Comparison of ENCODE assay signal across 13 cellular contexts in the genomic region with DNA sequence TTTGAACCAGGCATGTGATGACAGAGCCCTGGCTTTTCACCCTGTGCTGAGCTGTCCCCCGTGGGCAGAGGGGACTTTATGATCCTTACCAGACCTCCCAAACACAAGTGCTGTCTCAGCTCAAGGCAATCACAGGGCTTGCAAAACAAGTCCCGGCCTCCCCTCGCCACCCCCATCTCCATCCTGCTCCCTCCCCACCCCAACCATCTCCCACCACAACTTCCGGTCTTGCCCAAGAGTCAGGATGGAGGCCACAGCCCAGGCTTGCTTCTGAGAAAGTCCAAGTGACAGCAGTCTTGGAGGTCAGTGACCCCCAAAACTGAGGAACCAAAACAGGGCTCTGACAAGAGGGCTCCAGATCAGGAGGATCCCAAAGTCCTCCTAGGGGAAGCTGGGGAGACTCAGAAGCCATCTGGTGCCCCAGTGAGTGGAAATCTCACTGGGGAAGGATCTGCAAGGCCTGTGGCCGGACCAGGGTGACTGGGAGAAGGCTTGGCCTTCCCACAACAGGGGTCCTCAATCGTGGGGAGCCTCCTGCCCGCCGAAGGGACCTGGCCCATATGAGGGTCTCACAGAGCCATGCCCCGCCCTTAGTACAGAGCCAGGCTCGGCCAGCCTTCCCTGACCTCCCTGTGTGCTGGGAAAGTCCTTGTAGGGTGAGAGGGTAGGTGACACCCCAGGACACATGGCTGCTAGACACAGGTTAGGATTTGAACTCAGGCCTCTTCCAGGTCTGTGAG. TPM values are rescaled to one million over a fixed set of nuclear protein-coding genes. Genes with fewer than 3 reads are reported as not detected.
DNase-seq lines count a peak whose midpoint lies in the region; ATAC-seq, FAIRE-seq and TF ChIP-seq lines count a peak whose summit lies in the region.
"Had no signal": no experiment of that assay in that cellular context is flagged by ENCODE, and none has a peak within 500 bp of the region (broad histone marks: within the 10 kb centered on the region; RNA-seq: fewer than 3 reads in every experiment).

No MANE protein-coding gene starts in this region.

- H3K4me1 ChIP-seq in Peyer's patch: peaks cover 0 to 12% (median 5%) of the 10 kb centered on the region in 4 donors
- H3K4me1 ChIP-seq in heart right ventricle: peaks cover 0 to 54% (median 7%) of the 10 kb centered on the region in 9 donors
- peaks cover 27 to 33% of the 10 kb centered on the region in 2 experiments for H3K4me1 ChIP-seq in trophoblast cell (ENCODE audit: control insufficient read depth in 1 of 2, insufficient read depth in 2 of 2, low read length in 2 of 2)
- H3K4me1 ChIP-seq: pancreas had no signal

- H3K79me1 ChIP-seq in trophoblast cell (ENCODE audit: low read length): peaks cover 28% of the 10 kb centered on the region

- H3K18ac ChIP-seq in trophoblast cell (ENCODE audit: low read length): peak overlapping the region; percentile 13

- no peak overlapping the region for H4K12ac ChIP-seq in trophoblast cell (ENCODE audit: low read depth, low read length)

- no peak for TF ChIP-seq POLR2A in Peyer's patch (IDR thresholded peaks at IDR 0.05)

- peak overlapping the region; percentile 23 for H4K8ac ChIP-seq in trophoblast cell (ENCODE audit: low read depth, low read length)

- H2BK12ac ChIP-seq in trophoblast cell (ENCODE audit: low read length): peak overlapping the region; percentile 23

- peak overlapping the region in 3 of 4 donors; percentile 31 to 72 (median 43) for H3K27ac ChIP-seq in Peyer's patch
- H3K27ac ChIP-seq in heart right ventricle: peak overlapping the region in 4 of 10 donors; percentile 4 to 91 (median 23)
- peak overlapping the region; percentile 49 for H3K27ac ChIP-seq in trophoblast cell (ENCODE audit: low read depth, low read length)

- peak overlapping the region; percentile 52 for H4K91ac ChIP-seq in trophoblast cell (ENCODE audit: low read depth, low read length)

- H3K27me3 ChIP-seq in Peyer's patch (peaks cover 0 to under 1% of the 10 kb centered on the region in 2 donors), heart right ventricle (peaks cover 0 to 12% (median 0%) of the 10 kb centered on the region in 7 donors), trophoblast cell (ENCODE audit: insufficient read depth, low read length) (no peaks in the 10 kb centered on the region)
- H3K27me3 ChIP-seq: pancreas had no signal

- TF ChIP-seq CTCF in Peyer's patch (IDR thresholded peaks at IDR 0.05) (no peak), heart right ventricle (IDR thresholded peaks at IDR 0.05) (no peak)

- no peak overlapping the region for H2AFZ ChIP-seq in trophoblast cell (ENCODE audit: insufficient read depth, low read length, poor library complexity)

- H2AK5ac ChIP-seq in trophoblast cell (ENCODE audit: low read length): peak overlapping the region; percentile 21

- peak overlapping the region; percentile 62 for H2BK120ac ChIP-seq in trophoblast cell (ENCODE audit: insufficient read depth, low read length, poor library complexity)

- H3K36me3 ChIP-seq in Peyer's patch (no peaks in the 10 kb centered on the region), heart right ventricle (no peaks in the 10 kb centered on the region), trophoblast cell (ENCODE audit: control insufficient read depth in 1 of 2, insufficient read depth in 2 of 2, low read length in 2 of 2) (no peaks in the 10 kb centered on the region)
- H3K36me3 ChIP-seq: pancreas, thoracic aorta had no signal

- H2BK5ac ChIP-seq in trophoblast cell (ENCODE audit: low read depth, low read length, poor library complexity): peak overlapping the region; percentile 11

- WGBS in heart right ventricle, 2 donors: 86 to 87% methylated on average over 10 of the region's 10 CpGs
- no CpG with 5 or more reads among the region's 10 CpGs for WGBS in trophoblast cell (ENCODE audit: extremely low coverage, insufficient coverage, insufficient read length)

- ATAC-seq in heart right ventricle: peak; percentile 7 to 61 (median 26)

- no peak overlapping the region for H3K4me2 ChIP-seq in trophoblast cell (ENCODE audit: low read length)

- peak overlapping the region; percentile 18 for H3K14ac ChIP-seq in trophoblast cell (ENCODE audit: low read length)

- intact Hi-C loops in heart right ventricle (cut with DNase I): loop anchor here in 7 of 10 donors (2.0 to 10.0 kb wide), 5 partner anchors 112 to 1678 kb away; a partner anchor contains a TSS

- peaks cover 4% of the 10 kb centered on the region for H3K79me2 ChIP-seq in trophoblast cell (ENCODE audit: control insufficient read depth, insufficient read depth, low read length, poor library complexity)

- peak overlapping the region; percentile 6 for H3K4ac ChIP-seq in trophoblast cell (ENCODE audit: low read depth, low read length)

- H3K4me3 ChIP-seq in Peyer's patch (no peak overlapping the region), heart right ventricle (no peak overlapping the region), trophoblast cell (ENCODE audit: low read depth, low read length) (no peak overlapping the region)
- H3K4me3 ChIP-seq: pancreas, thoracic aorta had no signal

- no peak for FAIRE-seq in RCC 7860 (lab: Jason Lieb, UNC)
- FAIRE-seq: pancreas had no signal

- DNase-seq in EH (ENCODE audit: low read depth) (peak; percentile 35), Peyer's patch (peak in 2 of 3 donors; percentile 48 to 68), heart right ventricle (peak; percentile 45 to 60), trophoblast cell (peak in 1 of 2 donors; percentile 12), DMS153 (lab: John Stamatoyannopoulos, UW) (no peak), NCI-H510A treated with DMSO at 0.1 percent for 48 hours (lab: John Stamatoyannopoulos, UW) (no peak), T-helper 9 cell (no peak), RCC 7860 (ENCODE audit: low spot score) (no peak)
- DNase-seq: CD8-positive, alpha-beta memory T cell; NCI-H1048; NCI-H748 treated with DMSO at 0.1 percent for 48 hours had no signal

- no peak overlapping the region for H3K23ac ChIP-seq in trophoblast cell (ENCODE audit: low read length)

- H3K9me3 ChIP-seq in Peyer's patch (no peaks in the 10 kb centered on the region), heart right ventricle (no peaks in the 10 kb centered on the region), trophoblast cell (ENCODE audit: insufficient read depth, low read depth, low read length) (no peaks in the 10 kb centered on the region)
- H3K9me3 ChIP-seq: pancreas, thoracic aorta had no signal

- H3K9ac ChIP-seq in trophoblast cell (ENCODE audit: low read length): no peak overlapping the region

RNA-seq across cellular contexts. Expression of a gene that starts 4.5 kb away (rescaled TPM):
- total RNA-seq in Peyer's patch (10 to 100 TPM in 1 of 4 donors, 1 to 10 TPM in 3; 4.6 to 12.4 (median 8.9) TPM), heart right ventricle (10 to 100 TPM; 17.9 to 57.7 (median 22.1) TPM)
- 10 to 100 TPM; 13.1 to 22.2 TPM for polyA plus RNA-seq in heart right ventricle
- polyA plus RNA-seq in trophoblast cell (2013): 64.9 and 65.2 TPM in 2 replicates
- polyA plus RNA-seq: CD8-positive, alpha-beta memory T cell had no signal

Comparison
In these comparisons a context has a peak if more than half of its experiments do, and no peak if none do; other contexts are left out.
1. DNase-seq: peak in EH (single experiment), Peyer's patch (2 of 3) and heart right ventricle (2 of 2); none in DMS153 (single experiment), NCI-H510A treated with DMSO at 0.1 percent for 48 hours (single experiment), T-helper 9 cell (single experiment) and RCC 7860 (single experiment).